In the genomic region with DNA sequence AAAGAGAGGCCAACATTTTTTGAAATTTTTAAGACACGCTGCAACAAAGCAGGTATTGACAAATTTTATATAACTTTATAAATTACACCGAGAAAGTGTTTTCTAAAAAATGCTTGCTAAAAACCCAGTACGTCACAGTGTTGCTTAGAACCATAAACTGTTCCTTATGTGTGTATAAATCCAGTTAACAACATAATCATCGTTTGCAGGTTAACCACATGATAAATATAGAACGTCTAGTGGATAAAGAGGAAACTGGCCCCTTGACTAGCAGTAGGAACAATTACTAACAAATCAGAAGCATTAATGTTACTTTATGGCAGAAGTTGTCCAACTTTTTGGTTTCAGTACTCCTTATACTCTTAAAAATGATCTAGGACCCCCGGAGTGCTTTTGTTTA, we compare ENCODE assay signal across 9 cellular contexts. TPM values are rescaled to one million over a fixed set of nuclear protein-coding genes. Genes with fewer than 3 reads are reported as not detected.
DNase-seq lines count a peak whose midpoint lies in the region; ATAC-seq and TF ChIP-seq lines count a peak whose summit lies in the region.
"Had no signal": no experiment of that assay in that cellular context is flagged by ENCODE, and none has a peak within 500 bp of the region (broad histone marks: within the 10 kb centered on the region; RNA-seq: fewer than 3 reads in every experiment).

No MANE protein-coding gene starts in this region.

- H2AFZ ChIP-seq in SU-DHL-6 (ENCODE audit: low read depth, low read length, severe bottlenecking) = peak overlapping the region; percentile 87

- peaks cover 0 to 20% (median 12%) of the 10 kb centered on the region in 5 donors for H3K4me1 ChIP-seq in subcutaneous abdominal adipose tissue (ENCODE audit: control insufficient read depth in 5 of 5, insufficient read depth in 5 of 5, low read length in 5 of 5)

- no peak for ATAC-seq in HG02885 (IDR thresholded peaks at IDR 0.05; ENCODE audit: poor library complexity, unreplicated experiment)

- no peaks in the 10 kb centered on the region for H3K27me3 ChIP-seq in SU-DHL-6 (ENCODE audit: low read length)
- H3K27me3 ChIP-seq in subcutaneous abdominal adipose tissue (ENCODE audit: control insufficient read depth in 5 of 5, insufficient read depth in 4 of 5, low read length in 5 of 5) = no peaks in the 10 kb centered on the region

- no peaks in the 10 kb centered on the region for H3K9me3 Mint-ChIP-seq in activated CD4-positive, alpha-beta T cell treated with anti-CD3 and anti-CD28 coated beads, Interleukin-2, amount 10 ng/mL, durations not matched to agents 7 days and 5 days

- H3K9ac ChIP-seq in SU-DHL-6 (ENCODE audit: low read length) = peak overlapping the region; percentile 69
- H3K9ac ChIP-seq in subcutaneous abdominal adipose tissue (ENCODE audit: low read length in 5 of 5) = peak overlapping the region in 4 of 5 donors; percentile 88 to 98 (median 95)

- peaks cover 48% of the 10 kb centered on the region for H3K4me1 Mint-ChIP-seq in activated CD4-positive, alpha-beta T cell treated with anti-CD3 and anti-CD28 coated beads, Interleukin-2, amount 10 ng/mL, durations not matched to agents 7 days and 5 days

- H3K4me3 ChIP-seq in SU-DHL-6 (ENCODE audit: insufficient read depth, low read length, poor library complexity, severe bottlenecking) = peak overlapping the region; percentile 68
- H3K4me3 ChIP-seq in fibroblast of the aortic adventitia (ENCODE audit: low read depth, low read length) = peak overlapping the region; percentile 90
- peak overlapping the region; percentile 87 to 94 (median 90) for H3K4me3 ChIP-seq in subcutaneous abdominal adipose tissue (ENCODE audit: low read depth in 1 of 5, low read length in 5 of 5)

- H3K27me3 Mint-ChIP-seq in activated CD4-positive, alpha-beta T cell treated with anti-CD3 and anti-CD28 coated beads, Interleukin-2, amount 10 ng/mL, durations not matched to agents 7 days and 5 days = no peaks in the 10 kb centered on the region

- peak overlapping the region; percentile 94 for H3K4me2 ChIP-seq in SU-DHL-6 (ENCODE audit: low read depth, low read length, poor library complexity, severe bottlenecking)

- H3K9me3 ChIP-seq in SU-DHL-6 (ENCODE audit: insufficient read depth, low read length) (no peaks in the 10 kb centered on the region), subcutaneous abdominal adipose tissue (ENCODE audit: control insufficient read depth in 5 of 5, low read length in 5 of 5) (no peaks in the 10 kb centered on the region)

- H3K36me3 ChIP-seq in SU-DHL-6 (ENCODE audit: low read length) (peaks cover 32% of the 10 kb centered on the region), subcutaneous abdominal adipose tissue (ENCODE audit: control insufficient read depth in 5 of 5, insufficient read depth in 5 of 5, low read length in 5 of 5) (no peaks in the 10 kb centered on the region)

- H3F3A ChIP-seq in SU-DHL-6 (ENCODE audit: insufficient read depth) = peaks cover 7% of the 10 kb centered on the region

- DNase-seq in activated CD4-positive, alpha-beta T cell treated with anti-CD3 and anti-CD28 coated beads, Interleukin-2, amount 10 ng/mL, durations not matched to agents 7 days and 5 days = no peak
- DNase-seq in activated CD4-positive, alpha-beta T cell treated with anti-CD3 and anti-CD28 coated beads for 48 hours = no peak
- DNase-seq in fibroblast of the aortic adventitia (ENCODE audit: low read depth) = no peak
- DNase-seq in SHP77 (lab: John Stamatoyannopoulos, UW) = no peak
- DNase-seq in NCI-H1694 treated with DMSO at 0.1 percent for 48 hours (lab: John Stamatoyannopoulos, UW) = no peak

- peak overlapping the region; percentile 89 for H3K4me3 Mint-ChIP-seq in activated CD4-positive, alpha-beta T cell treated with anti-CD3 and anti-CD28 coated beads, Interleukin-2, amount 10 ng/mL, durations not matched to agents 7 days and 5 days

- no peak for TF ChIP-seq CTCF in SU-DHL-6 (IDR thresholded peaks at IDR 0.05; ENCODE audit: insufficient read depth, low read length, poor library complexity, severe bottlenecking)
- no peak for TF ChIP-seq CTCF in fibroblast of the aortic adventitia (IDR thresholded peaks at IDR 0.05; ENCODE audit: insufficient read depth, low read length)

- peaks cover 33% of the 10 kb centered on the region for H3K36me3 Mint-ChIP-seq in activated CD4-positive, alpha-beta T cell treated with anti-CD3 and anti-CD28 coated beads, Interleukin-2, amount 10 ng/mL, durations not matched to agents 7 days and 5 days (ENCODE audit: low read depth)

- no peaks in the 10 kb centered on the region for H3K9me2 ChIP-seq in SU-DHL-6 (replicated peaks; ENCODE audit: insufficient read depth, low read length)

- peak overlapping the region; percentile 100 for H3K27ac Mint-ChIP-seq in activated CD4-positive, alpha-beta T cell treated with anti-CD3 and anti-CD28 coated beads, Interleukin-2, amount 10 ng/mL, durations not matched to agents 7 days and 5 days

- no peaks in the 10 kb centered on the region for H4K20me1 ChIP-seq in SU-DHL-6 (ENCODE audit: low read depth, low read length)

- H3K27ac ChIP-seq in SU-DHL-6 (ENCODE audit: low read depth, low read length) (peak overlapping the region; percentile 85), subcutaneous abdominal adipose tissue (ENCODE audit: low read depth, low read length) (peak overlapping the region; percentile 98)

- CTCF ChIA-PET in activated CD4-positive, alpha-beta T cell treated with anti-CD3 and anti-CD28 coated beads, Interleukin-2, amount 10 ng/mL, durations not matched to agents 7 days and 5 days (lab: Charles Lee) = interaction anchor here (1.1 kb wide), 1 partner anchor 44 kb away, joined by 5 read pairs; no protein-coding TSS in a partner anchor

- peaks cover 27% of the 10 kb centered on the region for H3K79me2 ChIP-seq in SU-DHL-6 (ENCODE audit: insufficient read depth, low read length)

- POLR2A ChIA-PET in activated CD4-positive, alpha-beta T cell treated with anti-CD3 and anti-CD28 coated beads, Interleukin-2, amount 10 ng/mL, durations not matched to agents 7 days and 5 days (lab: Charles Lee) = interaction anchor here (0.9 kb wide), 1 partner anchor 112 kb away, joined by 3 read pairs; the partner anchor contains the start of gene N4BP2L1

RNA-seq across cellular contexts. Expression of gene BRCA2, which starts 1.2 kb away (rescaled TPM):
- total RNA-seq in activated CD4-positive, alpha-beta T cell treated with anti-CD3 and anti-CD28 coated beads, Interleukin-2, amount 10 ng/mL, durations not matched to agents 7 days and 5 days = 10 to 100 TPM; 26.3 to 33.5 TPM
- total RNA-seq in fibroblast of the aortic adventitia (ENCODE audit: low replicate concordance) = 1.1 and 23.1 TPM in 2 replicates

RNA-seq across cellular contexts. Expression of gene ZAR1L, which starts 1.3 kb away (rescaled TPM):
- total RNA-seq in activated CD4-positive, alpha-beta T cell treated with anti-CD3 and anti-CD28 coated beads, Interleukin-2, amount 10 ng/mL, durations not matched to agents 7 days and 5 days = not detected
- not detected in 2 replicates for total RNA-seq in fibroblast of the aortic adventitia (ENCODE audit: low replicate concordance)
- total RNA-seq: pulmonary artery endothelial cell had no signal
